8 cellular contexts compared by ENCODE assay signal in genomic region chr13:104773775-104774174, GRCh38.
DNase-seq lines count a peak whose midpoint lies in the region; ATAC-seq, FAIRE-seq and TF ChIP-seq lines count a peak whose summit lies in the region.

No MANE protein-coding gene starts in this region.

- no peak overlapping the region for H3K4me3 ChIP-seq in A549
- H3K4me3 ChIP-seq in OCI-LY3 (ENCODE audit: low read length): no peak overlapping the region
- no peak overlapping the region for H3K4me3 ChIP-seq in esophagus muscularis mucosa
- no peak overlapping the region for H3K4me3 ChIP-seq in psoas muscle

- CTCF ChIA-PET in A549 (lab: Yijun Ruan, JAX): interaction anchor here (1.1 to 1.6 kb wide), 2 partner anchors 12 to 1762 kb away, joined by 3 to 4 read pairs; no protein-coding TSS in a partner anchor

- no peak overlapping the region for H3K27ac ChIP-seq in A549
- no peak overlapping the region for H3K27ac ChIP-seq in OCI-LY3 (ENCODE audit: low read length)
- H3K27ac ChIP-seq in esophagus muscularis mucosa (replicated peaks in 1 of 4): no peak overlapping the region
- no peak overlapping the region for H3K27ac ChIP-seq in psoas muscle
- H3K27ac ChIP-seq in substantia nigra (ENCODE audit: low read depth, low read length, poor library complexity, severe bottlenecking): no peak overlapping the region

- H3K27me3 ChIP-seq in OCI-LY3 (ENCODE audit: low read depth, low read length): no peaks in the 10 kb centered on the region
- H3K27me3 ChIP-seq in esophagus muscularis mucosa: no peaks in the 10 kb centered on the region
- H3K27me3 ChIP-seq in psoas muscle (ENCODE audit: insufficient read depth in 3 of 3, low read length in 2 of 3): no peaks in the 10 kb centered on the region

- POLR2A ChIA-PET in A549 (lab: Yijun Ruan, JAX): no interaction called here

- TF ChIP-seq CTCF in A549 (IDR thresholded peaks at IDR 0.05) (peak; percentile 31; the same call in 2 of the 3 replicates), GM13977 (IDR thresholded peaks at IDR 0.05; ENCODE audit: extremely low read depth, insufficient read depth, missing control alignments) (peak; percentile 62), OCI-LY3 (IDR thresholded peaks at IDR 0.05; ENCODE audit: low read depth, low read length) (peak; percentile 74), esophagus muscularis mucosa (IDR thresholded peaks at IDR 0.05) (peak in 2 of 3 experiments; percentile 38 to 53), psoas muscle (IDR thresholded peaks at IDR 0.05) (peak; percentile 36)

- TF ChIP-seq EP300 in A549 (IDR thresholded peaks at IDR 0.05) (no peak), esophagus muscularis mucosa (IDR thresholded peaks at IDR 0.05) (no peak)

- H3K9ac ChIP-seq in OCI-LY3 (ENCODE audit: low read length): no peak overlapping the region

- no peaks in the 10 kb centered on the region for H4K20me1 ChIP-seq in OCI-LY3 (ENCODE audit: insufficient read depth, low read length)

- no peak overlapping the region for H2AFZ ChIP-seq in OCI-LY3 (ENCODE audit: low read depth, low read length)

- no peaks in the 10 kb centered on the region for H3K4me1 ChIP-seq in A549
- H3K4me1 ChIP-seq in OCI-LY3 (ENCODE audit: low read length): no peaks in the 10 kb centered on the region
- H3K4me1 ChIP-seq in esophagus muscularis mucosa: no peaks in the 10 kb centered on the region
- H3K4me1 ChIP-seq in psoas muscle: no peaks in the 10 kb centered on the region

- no peak for FAIRE-seq in A549 (lab: Jason Lieb, UNC)

- no peaks in the 10 kb centered on the region for H3K79me2 ChIP-seq in OCI-LY3 (ENCODE audit: low read length)

- DNase-seq in A549 (ENCODE audit: low read depth in 1 of 2, low spot score in 1 of 2) (peak; percentile 1 to 12), GM13977 (ENCODE audit: low spot score) (peak; percentile 16), esophagus muscularis mucosa (ENCODE audit: extremely low spot score) (no peak), psoas muscle (no peak), substantia nigra (lab: John Stamatoyannopoulos, UW) (no peak)
- no peak for DNase-seq in activated CD4-positive, CD25-positive, alpha-beta regulatory T cell (lab: John Stamatoyannopoulos, UW)

- intact Hi-C loops in esophagus muscularis mucosa (cut with DNase I): loop anchor here (10.0 kb wide), 1 partner anchor 1771 kb away; no protein-coding TSS in a partner anchor
- intact Hi-C loops in psoas muscle (cut with DNase I): no loop called here

- TF ChIP-seq POLR2A in A549 (IDR thresholded peaks at IDR 0.05; ENCODE audit: low read length) (no peak), esophagus muscularis mucosa (IDR thresholded peaks at IDR 0.05; ENCODE audit: low read depth) (no peak)

- H3K4me2 ChIP-seq in A549: no peak overlapping the region
- H3K4me2 ChIP-seq in OCI-LY3 (ENCODE audit: low read length): peak overlapping the region; percentile 27; the same call in 1 of the 2 replicates

- no peaks in the 10 kb centered on the region for H3K36me3 ChIP-seq in OCI-LY3 (replicated peaks; ENCODE audit: low read depth, low read length)
- H3K36me3 ChIP-seq in esophagus muscularis mucosa: no peaks in the 10 kb centered on the region
- H3K36me3 ChIP-seq in psoas muscle (ENCODE audit: insufficient read depth in 1 of 2, low read depth in 1 of 2): no peaks in the 10 kb centered on the region

- TF ChIP-seq RAD21 in A549 (conservative IDR thresholded peaks at IDR 0.05 in 1 of 2, IDR thresholded peaks at IDR 0.05 in 1 of 2): peak; percentile 9 to 28; a peak in 1 of 5 replicates

- 23% methylated on average over 2 of the region's 2 CpGs for WGBS in A549 (ENCODE audit: missing lambda C conversion rate)
- 50% methylated on average over 2 of the region's 2 CpGs for WGBS in esophagus muscularis mucosa
- 48 to 55% (median 55%) methylated on average over 2 of the region's 2 CpGs for WGBS in psoas muscle, 3 donors

- in situ Hi-C loops in GM13977 (cut with MboI; ENCODE audit: low pct_unique_long_range_greater_than_20kb, low sequenced_read_pairs, unreplicated experiment): no loop called here

- ATAC-seq in A549 (no peak), HG03520 (IDR thresholded peaks at IDR 0.05; ENCODE audit: unreplicated experiment) (peak; percentile 60), psoas muscle (no peak)

- H3K9me3 ChIP-seq in A549 (no peaks in the 10 kb centered on the region), OCI-LY3 (ENCODE audit: insufficient read depth, low read length) (no peaks in the 10 kb centered on the region), esophagus muscularis mucosa (no peaks in the 10 kb centered on the region), psoas muscle (no peaks in the 10 kb centered on the region)

TF ChIP-seq in A549, 52 proteins besides CTCF, POLR2A, EP300 and RAD21:
- TF ChIP-seq TFCP2L1 (CRISPR knock-in tag; IDR thresholded peaks at IDR 0.05) (no peak), RFX5 (IDR thresholded peaks at IDR 0.05) (no peak)

Comparison
In these comparisons a context has a peak if more than half of its experiments do, and no peak if none do; other contexts are left out.
1. DNase-seq: peak in A549 (2 of 2) and GM13977 (single experiment); none in esophagus muscularis mucosa (single experiment), psoas muscle (0 of 2), substantia nigra (0 of 49) and activated CD4-positive, CD25-positive, alpha-beta regulatory T cell (0 of 4).
2. Peak in every context shown above with its lines, with median percentiles within 50 percentile points of each other: CTCF ChIP-seq.